ENCODE assay signal across 9 cellular contexts in genomic region chr16:83458612-83459011, GRCh38.
DNase-seq lines count a peak whose midpoint lies in the region; ATAC-seq and TF ChIP-seq lines count a peak whose summit lies in the region.
"Had no signal": no experiment of that assay in that cellular context is flagged by ENCODE, and none has a peak within 500 bp of the region (broad histone marks: within the 10 kb centered on the region; RNA-seq: fewer than 3 reads in every experiment).

No MANE protein-coding gene starts in this region.

- H3K27me3 ChIP-seq in WERI-Rb-1 (ENCODE audit: insufficient read depth, low read depth, severe bottlenecking), result no peaks in the 10 kb centered on the region
- H3K27me3 ChIP-seq in CD4-positive, alpha-beta memory T cell (ENCODE audit: insufficient read depth, low read length), result no peaks in the 10 kb centered on the region

- H3K27me3 Mint-ChIP-seq in activated T-cell treated with anti-CD3 and anti-CD28 coated beads, Interleukin-2, amount 50 U/mL, for 4 hours (ENCODE audit: low read depth), result no peaks in the 10 kb centered on the region
- peaks cover 3% of the 10 kb centered on the region in 2 donors for H3K27me3 Mint-ChIP-seq in CD4-positive, alpha-beta memory T cell

- H3K27ac ChIP-seq in WERI-Rb-1, result no peak overlapping the region
- no peak overlapping the region for H3K27ac ChIP-seq in CD4-positive, alpha-beta memory T cell (ENCODE audit: low read depth, low read length)

- CTCF ChIA-PET in CD4-positive, alpha-beta memory T cell (lab: Charles Lee; ENCODE audit: partially characterized antibody), result no interaction called here

- no peak overlapping the region for H3K4me3 Mint-ChIP-seq in activated T-cell treated with anti-CD3 and anti-CD28 coated beads, Interleukin-2, amount 50 U/mL, for 4 hours
- no peak overlapping the region for H3K4me3 Mint-ChIP-seq in CD4-positive, alpha-beta memory T cell

- TF ChIP-seq CTCF in fibroblast of the aortic adventitia (IDR thresholded peaks at IDR 0.05; ENCODE audit: insufficient read depth, low read length), result no peak
- TF ChIP-seq CTCF in WERI-Rb-1 (IDR thresholded peaks at IDR 0.05; ENCODE audit: low read depth, low read length), result no peak

- DNase-seq in fibroblast of the aortic adventitia (ENCODE audit: low read depth) (peak; percentile 10), WERI-Rb-1 (no peak)
- DNase-seq in activated CD4-positive, CD25-positive, alpha-beta regulatory T cell (lab: John Stamatoyannopoulos, UW), result no peak
- DNase-seq in activated T-cell treated with anti-CD3 and anti-CD28 coated beads, Interleukin-2, amount 50 U/mL, for 4 hours, result no peak
- no peak for DNase-seq in CD4-positive, alpha-beta memory T cell
- DNase-seq: stimulated activated naive CD4-positive, alpha-beta T cell had no signal

- no peaks in the 10 kb centered on the region for H3K4me1 Mint-ChIP-seq in activated T-cell treated with anti-CD3 and anti-CD28 coated beads, Interleukin-2, amount 50 U/mL, for 4 hours (ENCODE audit: low read depth)
- no peaks in the 10 kb centered on the region for H3K4me1 Mint-ChIP-seq in CD4-positive, alpha-beta memory T cell

- H3K4me3 ChIP-seq in fibroblast of the aortic adventitia (ENCODE audit: low read depth, low read length) (no peak overlapping the region), WERI-Rb-1 (ENCODE audit: low read depth, low read length) (no peak overlapping the region)
- H3K4me3 ChIP-seq in CD4-positive, alpha-beta memory T cell (ENCODE audit: low read length in 2 of 2), result no peak overlapping the region

- intact Hi-C loops in CD4-positive, alpha-beta memory T cell (cut with micrococcal nuclease), result no loop called here

- POLR2A ChIA-PET in CD4-positive, alpha-beta memory T cell (lab: Charles Lee; ENCODE audit: partially characterized antibody), result no interaction called here

- ATAC-seq in GM18499 (IDR thresholded peaks at IDR 0.05; ENCODE audit: insufficient read depth, unreplicated experiment) (peak; percentile 70), GM21528 (IDR thresholded peaks at IDR 0.05; ENCODE audit: low FRiP score, unreplicated experiment) (peak; percentile 80), HG03520 (IDR thresholded peaks at IDR 0.05; ENCODE audit: unreplicated experiment) (peak; percentile 85)
- no peak for ATAC-seq in activated T-cell treated with anti-CD3 and anti-CD28 coated beads, Interleukin-2, amount 50 U/mL, for 4 hours

- H3K4me1 ChIP-seq in CD4-positive, alpha-beta memory T cell (ENCODE audit: insufficient read depth, low read length), result no peaks in the 10 kb centered on the region

- no peaks in the 10 kb centered on the region for H3K9me3 ChIP-seq in WERI-Rb-1 (ENCODE audit: severe bottlenecking)
- H3K9me3 ChIP-seq in CD4-positive, alpha-beta memory T cell (ENCODE audit: control insufficient read depth in 1 of 2, low read length in 2 of 2), result no peaks in the 10 kb centered on the region

- H3K36me3 Mint-ChIP-seq in activated T-cell treated with anti-CD3 and anti-CD28 coated beads, Interleukin-2, amount 50 U/mL, for 4 hours (ENCODE audit: insufficient read depth), result no peaks in the 10 kb centered on the region
- H3K36me3 Mint-ChIP-seq in CD4-positive, alpha-beta memory T cell, result no peaks in the 10 kb centered on the region

- H3K9me3 Mint-ChIP-seq in activated T-cell treated with anti-CD3 and anti-CD28 coated beads, Interleukin-2, amount 50 U/mL, for 4 hours, result no peaks in the 10 kb centered on the region
- H3K9me3 Mint-ChIP-seq in CD4-positive, alpha-beta memory T cell, result peaks cover 0 to 5% (median 2%) of the 10 kb centered on the region in 8 donors

- no peaks in the 10 kb centered on the region for H3K36me3 ChIP-seq in WERI-Rb-1
- H3K36me3 ChIP-seq in CD4-positive, alpha-beta memory T cell (ENCODE audit: insufficient read depth, low read length), result no peaks in the 10 kb centered on the region

- H3K27ac Mint-ChIP-seq in CD4-positive, alpha-beta memory T cell, result no peak overlapping the region

Comparison
In these comparisons a context has a peak if more than half of its experiments do, and no peak if none do; other contexts are left out.
1. ATAC-seq: peak in GM18499 (single experiment), GM21528 (single experiment) and HG03520 (single experiment); none in activated T-cell treated with anti-CD3 and anti-CD28 coated beads, Interleukin-2, amount 50 U/mL, for 4 hours (0 of 2).